ENCODE assay signal across 1 cellular context in the genomic region with DNA sequence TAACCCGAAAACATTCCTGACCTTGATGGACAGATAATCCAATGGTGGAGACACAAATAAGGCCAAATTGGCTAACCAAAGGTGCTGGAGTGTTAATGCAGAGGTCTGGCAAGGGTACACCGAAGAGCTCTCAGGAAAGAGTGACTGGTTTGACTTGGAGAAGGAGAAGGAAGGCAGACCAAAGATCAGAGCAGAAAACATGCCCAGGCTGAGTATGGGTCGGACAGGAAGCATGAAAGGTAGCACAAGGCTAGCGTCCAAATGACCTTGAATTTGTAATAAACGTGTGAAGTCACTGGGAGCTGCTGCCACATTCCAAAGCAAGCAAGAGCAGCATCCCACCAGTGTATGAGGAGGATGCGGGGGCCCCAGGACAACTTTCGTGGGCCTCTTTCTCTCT.
TF ChIP-seq lines count a peak whose summit lies in the region.

No MANE protein-coding gene starts in this region.

TF ChIP-seq in WTC11, 78 proteins besides CTCF, POLR2A, EP300 and RAD21 (continued from another document):
- TF ChIP-seq, protein P1, sequence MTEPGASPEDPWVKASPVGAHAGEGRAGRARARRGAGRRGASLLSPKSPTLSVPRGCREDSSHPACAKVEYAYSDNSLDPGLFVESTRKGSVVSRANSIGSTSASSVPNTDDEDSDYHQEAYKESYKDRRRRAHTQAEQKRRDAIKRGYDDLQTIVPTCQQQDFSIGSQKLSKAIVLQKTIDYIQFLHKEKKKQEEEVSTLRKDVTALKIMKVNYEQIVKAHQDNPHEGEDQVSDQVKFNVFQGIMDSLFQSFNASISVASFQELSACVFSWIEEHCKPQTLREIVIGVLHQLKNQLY (CRISPR knock-in tag; IDR thresholded peaks at IDR 0.05): no peak
- TF ChIP-seq, protein P2, sequence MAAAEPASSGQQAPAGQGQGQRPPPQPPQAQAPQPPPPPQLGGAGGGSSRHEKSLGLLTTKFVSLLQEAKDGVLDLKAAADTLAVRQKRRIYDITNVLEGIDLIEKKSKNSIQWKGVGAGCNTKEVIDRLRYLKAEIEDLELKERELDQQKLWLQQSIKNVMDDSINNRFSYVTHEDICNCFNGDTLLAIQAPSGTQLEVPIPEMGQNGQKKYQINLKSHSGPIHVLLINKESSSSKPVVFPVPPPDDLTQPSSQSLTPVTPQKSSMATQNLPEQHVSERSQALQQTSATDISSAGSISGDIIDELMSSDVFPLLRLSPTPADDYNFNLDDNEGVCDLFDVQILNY (CRISPR knock-in tag; IDR thresholded peaks at IDR 0.05): no peak
- no peak for TF ChIP-seq IRF1 (CRISPR knock-in tag; IDR thresholded peaks at IDR 0.05)
- no peak for TF ChIP-seq EMX1 (CRISPR knock-in tag; IDR thresholded peaks at IDR 0.05)
- TF ChIP-seq FOXP1 (CRISPR knock-in tag; IDR thresholded peaks at IDR 0.05; ENCODE audit: borderline replicate concordance): no peak
- no peak for TF ChIP-seq ATF2 (CRISPR knock-in tag; IDR thresholded peaks at IDR 0.05; ENCODE audit: borderline replicate concordance, low read depth)
- TF ChIP-seq ZBTB43 (CRISPR knock-in tag; IDR thresholded peaks at IDR 0.05): no peak
- TF ChIP-seq JUN (CRISPR knock-in tag; IDR thresholded peaks at IDR 0.05): no peak
- TF ChIP-seq CDX4 (CRISPR knock-in tag; IDR thresholded peaks at IDR 0.05; ENCODE audit: borderline replicate concordance): no peak
- TF ChIP-seq TEAD4 (CRISPR knock-in tag; IDR thresholded peaks at IDR 0.05): no peak
- TF ChIP-seq, protein P3, sequence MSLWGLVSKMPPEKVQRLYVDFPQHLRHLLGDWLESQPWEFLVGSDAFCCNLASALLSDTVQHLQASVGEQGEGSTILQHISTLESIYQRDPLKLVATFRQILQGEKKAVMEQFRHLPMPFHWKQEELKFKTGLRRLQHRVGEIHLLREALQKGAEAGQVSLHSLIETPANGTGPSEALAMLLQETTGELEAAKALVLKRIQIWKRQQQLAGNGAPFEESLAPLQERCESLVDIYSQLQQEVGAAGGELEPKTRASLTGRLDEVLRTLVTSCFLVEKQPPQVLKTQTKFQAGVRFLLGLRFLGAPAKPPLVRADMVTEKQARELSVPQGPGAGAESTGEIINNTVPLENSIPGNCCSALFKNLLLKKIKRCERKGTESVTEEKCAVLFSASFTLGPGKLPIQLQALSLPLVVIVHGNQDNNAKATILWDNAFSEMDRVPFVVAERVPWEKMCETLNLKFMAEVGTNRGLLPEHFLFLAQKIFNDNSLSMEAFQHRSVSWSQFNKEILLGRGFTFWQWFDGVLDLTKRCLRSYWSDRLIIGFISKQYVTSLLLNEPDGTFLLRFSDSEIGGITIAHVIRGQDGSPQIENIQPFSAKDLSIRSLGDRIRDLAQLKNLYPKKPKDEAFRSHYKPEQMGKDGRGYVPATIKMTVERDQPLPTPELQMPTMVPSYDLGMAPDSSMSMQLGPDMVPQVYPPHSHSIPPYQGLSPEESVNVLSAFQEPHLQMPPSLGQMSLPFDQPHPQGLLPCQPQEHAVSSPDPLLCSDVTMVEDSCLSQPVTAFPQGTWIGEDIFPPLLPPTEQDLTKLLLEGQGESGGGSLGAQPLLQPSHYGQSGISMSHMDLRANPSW (CRISPR knock-in tag; conservative IDR thresholded peaks at IDR 0.05; ENCODE audit: low read depth): no peak
